In the genomic region with DNA sequence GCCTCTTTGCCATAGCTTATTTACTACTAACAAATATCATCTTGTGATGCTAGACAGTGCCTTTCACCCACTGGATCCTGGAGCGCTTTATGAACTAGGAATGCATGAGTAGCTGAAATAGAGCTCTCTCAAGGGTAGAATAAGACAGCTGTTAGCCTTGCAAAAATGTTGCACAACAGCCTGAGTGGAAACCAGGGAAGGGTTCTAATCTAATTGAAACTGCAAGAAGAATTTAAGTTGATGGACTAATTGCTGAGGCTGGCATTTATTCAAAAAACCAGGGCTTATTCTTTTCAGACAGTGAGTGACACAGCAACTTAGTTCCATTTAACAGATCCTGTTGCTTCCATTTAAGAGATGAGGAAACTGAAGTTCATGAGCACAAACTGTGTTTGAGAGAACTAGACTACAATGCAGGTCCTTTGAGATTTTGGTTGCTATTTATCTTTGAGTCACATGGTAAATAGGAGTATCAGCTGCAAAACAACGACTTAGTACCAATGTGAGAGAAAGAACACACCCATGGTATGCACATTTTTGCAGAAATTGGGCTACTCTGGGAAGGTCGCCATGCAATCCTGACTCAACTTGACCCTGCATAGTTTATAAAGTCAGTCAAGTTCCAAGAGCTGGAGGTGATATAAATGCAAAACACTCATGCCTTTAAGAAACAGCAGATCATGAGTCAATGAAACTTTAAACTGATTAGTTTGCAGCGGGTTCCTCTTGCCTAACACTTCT, we compare ENCODE assay signal across 15 cellular contexts.
A peak's percentile ranks its signal among the peaks of the same experiment; 100 is the strongest.
DNase-seq lines count a peak whose midpoint lies in the region; ATAC-seq and TF ChIP-seq lines count a peak whose summit lies in the region.
"Had no signal": no experiment of that assay in that cellular context is flagged by ENCODE, and none has a peak within 500 bp of the region (broad histone marks: within the 10 kb centered on the region; RNA-seq: fewer than 3 reads in every experiment).

No MANE protein-coding gene starts in this region.

- H3K27me3 ChIP-seq in osteoblast (ENCODE audit: insufficient read depth, low read length) = no peaks in the 10 kb centered on the region

- H3K36me3 ChIP-seq in osteoblast (ENCODE audit: insufficient read depth, low read length) = no peaks in the 10 kb centered on the region

- H3K9me3 ChIP-seq in osteoblast (ENCODE audit: low read depth, low read length) = no peaks in the 10 kb centered on the region

- peak; percentile 87 for DNase-seq in EL
- DNase-seq in NCI-H226 = peak; percentile 15
- peak; percentile 74 for DNase-seq in epithelial cell of proximal tubule (ENCODE audit: low read depth)
- DNase-seq in osteoblast (ENCODE audit: insufficient read length, low spot score, missing footprints) = peak; percentile 86
- DNase-seq in left lobe of liver (ENCODE audit: low spot score) = no peak
- no peak for DNase-seq in stimulated activated naive CD8-positive, alpha-beta T cell treated with anti-CD3 and anti-CD28 coated beads, Interleukin-15, amount 100 ng/mL, for 72 hours
- DNase-seq: activated CD4-positive, alpha-beta T cell treated with anti-CD3 and anti-CD28 coated beads for 4 hours; cerebellar nuclear complex; COR-L47; NCI-H1417 treated with DMSO at 0.1 percent for 48 hours; stimulated activated naive CD4-positive, alpha-beta T cell treated with Interleukin-2 at 50 U/mL for 16 hours; T-helper 1 cell had no signal

- H3K4me1 Mint-ChIP-seq in stimulated activated naive CD8-positive, alpha-beta T cell treated with anti-CD3 and anti-CD28 coated beads, Interleukin-15, amount 100 ng/mL, for 72 hours = no peaks in the 10 kb centered on the region

- no peak overlapping the region for H2AFZ ChIP-seq in osteoblast (ENCODE audit: low read length)
- H2AFZ ChIP-seq: parathyroid adenoma had no signal

- peak overlapping the region; percentile 40 for H3K27ac ChIP-seq in osteoblast (ENCODE audit: low read depth, low read length)
- H3K27ac ChIP-seq: parathyroid adenoma had no signal

- H3K4me2 ChIP-seq in osteoblast (ENCODE audit: insufficient read depth, low read length) = peak overlapping the region; percentile 36

- TF ChIP-seq CTCF in epithelial cell of proximal tubule (conservative IDR thresholded peaks at IDR 0.05; ENCODE audit: low read depth, low read length) (no peak), osteoblast (IDR thresholded peaks at IDR 0.05; ENCODE audit: extremely low read depth, low read depth, low read length) (no peak)

- H3K27ac Mint-ChIP-seq in stimulated activated naive CD8-positive, alpha-beta T cell treated with anti-CD3 and anti-CD28 coated beads, Interleukin-15, amount 100 ng/mL, for 72 hours = no peak overlapping the region

- H3K4me1 ChIP-seq in osteoblast (ENCODE audit: insufficient read depth, low read length) = peaks cover 14% of the 10 kb centered on the region

- H3K4me3 ChIP-seq in epithelial cell of proximal tubule (ENCODE audit: low read depth, low read length) (no peak overlapping the region), osteoblast (ENCODE audit: insufficient read depth, low read length) (no peak overlapping the region)

- H3K79me2 ChIP-seq in osteoblast (ENCODE audit: insufficient read depth, low read length) = no peaks in the 10 kb centered on the region
- H3K79me2 ChIP-seq: parathyroid adenoma had no signal

- H3K4me3 Mint-ChIP-seq in stimulated activated naive CD8-positive, alpha-beta T cell treated with anti-CD3 and anti-CD28 coated beads, Interleukin-15, amount 100 ng/mL, for 72 hours = no peak overlapping the region

- H3K9me3 Mint-ChIP-seq in stimulated activated naive CD8-positive, alpha-beta T cell treated with anti-CD3 and anti-CD28 coated beads, Interleukin-15, amount 100 ng/mL, for 72 hours = peaks cover 0 to 2% of the 10 kb centered on the region in 2 donors

- no peak for ATAC-seq in GM21825 (IDR thresholded peaks at IDR 0.05; ENCODE audit: unreplicated experiment)
- ATAC-seq in left lobe of liver = no peak
- no peak for ATAC-seq in HG02763 (IDR thresholded peaks at IDR 0.05; ENCODE audit: unreplicated experiment)
- ATAC-seq in stimulated activated naive CD8-positive, alpha-beta T cell treated with anti-CD3 and anti-CD28 coated beads, Interleukin-15, amount 100 ng/mL, for 72 hours = no peak

- H4K20me1 ChIP-seq in osteoblast (ENCODE audit: insufficient read depth, low read length) = no peaks in the 10 kb centered on the region

- peaks cover 19% of the 10 kb centered on the region for H3K27me3 Mint-ChIP-seq in stimulated activated naive CD8-positive, alpha-beta T cell treated with anti-CD3 and anti-CD28 coated beads, Interleukin-15, amount 100 ng/mL, for 72 hours

Comparison
In these comparisons a context has a peak if more than half of its experiments do, and no peak if none do; other contexts are left out.
1. DNase-seq: peak in EL (single experiment), NCI-H226 (single experiment), epithelial cell of proximal tubule (single experiment) and osteoblast (single experiment); none in left lobe of liver (single experiment) and stimulated activated naive CD8-positive, alpha-beta T cell treated with anti-CD3 and anti-CD28 coated beads, Interleukin-15, amount 100 ng/mL, for 72 hours (0 of 2).